15 cellular contexts compared by ENCODE assay signal in genomic region chr10:23194471-23194965, GRCh38. TPM values are rescaled to one million over a fixed set of nuclear protein-coding genes. Genes with fewer than 3 reads are reported as not detected.
"Had no signal": no experiment of that assay in that cellular context is flagged by ENCODE, and none has a peak within 500 bp of the region (broad histone marks: within the 10 kb centered on the region; RNA-seq: fewer than 3 reads in every experiment).

No MANE protein-coding gene starts in this region.

- H3K4me3 ChIP-seq: upper lobe of left lung had no signal

- H3K27ac ChIP-seq: upper lobe of left lung had no signal

- FAIRE-seq: keratinocyte, TTC549 had no signal

- H3K27ac Mint-ChIP-seq: T-helper 17 cell had no signal

- ATAC-seq: sciatic nerve, T-helper 17 cell had no signal

- DNase-seq: activated naive CD4-positive, alpha-beta T cell treated with anti-CD3 and anti-CD28 coated beads, Interleukin-2, amount 50 U/mL, for 16 hours; activated T-cell treated with anti-CD3 and anti-CD28 coated beads, Interleukin-2, amount 50 U/mL, for 1 hour; cerebellar nuclear complex; dermis blood vessel endothelial cell; posterior cingulate gyrus; stimulated activated CD4-positive, alpha-beta T cell treated with anti-CD3 and anti-CD28 coated beads, Interleukin-2, amount 100 ng/mL, for 24 hours; stimulated activated naive CD4-positive, alpha-beta T cell; T-helper 17 cell had no signal

- H3K9me3 ChIP-seq: upper lobe of left lung had no signal

- H3K36me3 ChIP-seq: upper lobe of left lung had no signal

- H3K4me3 Mint-ChIP-seq: T-helper 17 cell had no signal

- H3K4me1 Mint-ChIP-seq: T-helper 17 cell had no signal

RNA-seq across cellular contexts. Expression of gene PTF1A, which starts 2.4 kb away (rescaled TPM):
- total RNA-seq: dermis blood vessel endothelial cell, liver, mesenteric fat pad, sciatic nerve, T-helper 17 cell, upper lobe of left lung had no signal
- polyA plus RNA-seq: esophagus, keratinocyte, liver had no signal
